ENCODE assay signal across 1 cellular context in genomic region chr10:37952051-37952815, GRCh38.
TF ChIP-seq lines count a peak whose summit lies in the region.

No MANE protein-coding gene starts in this region.

TF ChIP-seq in IMR-90, 13 proteins besides CTCF, POLR2A, EP300 and RAD21 (continued from another document):
- TF ChIP-seq SMC3 (IDR thresholded peaks at IDR 0.05; ENCODE audit: low read depth, low read length): no peak
- TF ChIP-seq MAFK (IDR thresholded peaks at IDR 0.05; ENCODE audit: low read depth, low read length): no peak
- TF ChIP-seq MAZ (IDR thresholded peaks at IDR 0.05; ENCODE audit: borderline replicate concordance, low read depth, low read length): no peak
- no peak for TF ChIP-seq RCOR1 (IDR thresholded peaks at IDR 0.05; ENCODE audit: insufficient replicate concordance, low read length)
- no peak for TF ChIP-seq RFX5 (IDR thresholded peaks at IDR 0.05; ENCODE audit: low read depth, low read length)
- no peak for TF ChIP-seq MXI1 (IDR thresholded peaks at IDR 0.05; ENCODE audit: borderline replicate concordance, low read depth, low read length)
- no peak for TF ChIP-seq NFE2L2 (IDR thresholded peaks at IDR 0.05; ENCODE audit: low read depth, low read length)
- TF ChIP-seq USF2 (IDR thresholded peaks at IDR 0.05; ENCODE audit: low read depth, low read length): no peak
- TF ChIP-seq FOS (IDR thresholded peaks at IDR 0.05; ENCODE audit: low read depth, low read length): no peak
